ENCODE assay signal across 9 cellular contexts in the genomic region with DNA sequence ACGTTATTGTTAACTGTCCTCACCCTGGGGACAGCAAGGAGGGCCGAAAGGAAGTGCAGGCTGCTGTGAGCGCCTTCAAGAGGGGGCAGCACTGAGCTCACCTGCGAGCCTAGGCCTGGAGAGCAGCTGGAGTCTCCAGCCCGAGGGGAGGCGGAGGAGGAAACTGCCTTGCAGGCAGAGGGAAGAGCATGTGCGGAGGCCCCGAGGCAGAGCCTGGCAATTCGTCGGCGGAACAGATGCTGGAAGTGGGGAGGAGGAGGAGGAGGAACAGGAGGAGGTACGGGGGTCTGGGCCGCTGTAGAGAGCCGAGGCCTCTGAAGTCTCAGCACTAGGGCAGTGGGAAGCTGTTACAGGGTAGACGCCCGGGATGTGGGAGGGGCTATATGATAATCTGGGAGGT. TPM values are rescaled to one million over a fixed set of nuclear protein-coding genes. Genes with fewer than 3 reads are reported as not detected.
DNase-seq lines count a peak whose midpoint lies in the region; ATAC-seq lines count a peak whose summit lies in the region.
"Had no signal": no experiment of that assay in that cellular context is flagged by ENCODE, and none has a peak within 500 bp of the region (broad histone marks: within the 10 kb centered on the region; RNA-seq: fewer than 3 reads in every experiment).

No MANE protein-coding gene starts in this region.

- in situ Hi-C loops in G401 (cut with HindIII; ENCODE audit: low sequenced_read_pairs), result loop anchor here (25.0 kb wide), 1 partner anchor 342 kb away; no protein-coding TSS in a partner anchor

- H3K4me1 Mint-ChIP-seq in stimulated activated naive CD8-positive, alpha-beta T cell treated with anti-CD3 and anti-CD28 coated beads, Interleukin-15, Interleukin-2, amounts not matched to agents 100 ng/mL and 50 ng/mL, for 24 hours (ENCODE audit: low read depth), result peaks cover 17% of the 10 kb centered on the region
- peaks cover 25% of the 10 kb centered on the region for H3K4me1 Mint-ChIP-seq in activated CD4-positive, alpha-beta memory T cell treated with anti-CD3 and anti-CD28 coated beads, Interleukin-2, amount 10 ng/mL, durations not matched to agents 7 days and 5 days

- peak overlapping the region; percentile 35 for H3K4me3 Mint-ChIP-seq in stimulated activated naive CD8-positive, alpha-beta T cell treated with anti-CD3 and anti-CD28 coated beads, Interleukin-15, Interleukin-2, amounts not matched to agents 100 ng/mL and 50 ng/mL, for 24 hours
- H3K4me3 Mint-ChIP-seq in activated CD4-positive, alpha-beta memory T cell treated with anti-CD3 and anti-CD28 coated beads, Interleukin-2, amount 10 ng/mL, durations not matched to agents 7 days and 5 days, result peak overlapping the region; percentile 27

- H3K36me3 Mint-ChIP-seq in stimulated activated naive CD8-positive, alpha-beta T cell treated with anti-CD3 and anti-CD28 coated beads, Interleukin-15, Interleukin-2, amounts not matched to agents 100 ng/mL and 50 ng/mL, for 24 hours (ENCODE audit: low read depth), result no peaks in the 10 kb centered on the region
- no peaks in the 10 kb centered on the region for H3K36me3 Mint-ChIP-seq in activated CD4-positive, alpha-beta memory T cell treated with anti-CD3 and anti-CD28 coated beads, Interleukin-2, amount 10 ng/mL, durations not matched to agents 7 days and 5 days (ENCODE audit: low read depth)

- CTCF ChIA-PET in activated CD4-positive, alpha-beta memory T cell treated with anti-CD3 and anti-CD28 coated beads, Interleukin-2, amount 10 ng/mL, durations not matched to agents 7 days and 5 days (lab: Charles Lee), result interaction anchor here (0.6 to 3.1 kb wide), 27 partner anchors 9 to 751 kb away, joined by 3 to 22 read pairs (median 5); no protein-coding TSS in a partner anchor

- ATAC-seq in stimulated activated naive CD8-positive, alpha-beta T cell treated with anti-CD3 and anti-CD28 coated beads, Interleukin-15, Interleukin-2, amounts not matched to agents 100 U/mL and 50 U/mL, for 24 hours, result no peak
- ATAC-seq in GM21360 (IDR thresholded peaks at IDR 0.05; ENCODE audit: unreplicated experiment) (no peak), HG03378 (IDR thresholded peaks at IDR 0.05; ENCODE audit: unreplicated experiment) (no peak)

- POLR2A ChIA-PET in activated CD4-positive, alpha-beta memory T cell treated with anti-CD3 and anti-CD28 coated beads, Interleukin-2, amount 10 ng/mL, durations not matched to agents 7 days and 5 days (lab: Charles Lee), result interaction anchor here (1.6 kb wide), 1 partner anchor 10 kb away, joined by 6 read pairs; no protein-coding TSS in a partner anchor

- no peak for DNase-seq in stimulated activated naive CD8-positive, alpha-beta T cell treated with anti-CD3 and anti-CD28 coated beads, Interleukin-15, Interleukin-2, amounts not matched to agents 100 U/mL and 50 U/mL, for 24 hours
- no peak for DNase-seq in activated CD4-positive, alpha-beta memory T cell treated with anti-CD3 and anti-CD28 coated beads, Interleukin-2, amount 10 ng/mL, durations not matched to agents 7 days and 5 days
- DNase-seq in iPS-NIHi7 (ENCODE audit: extremely low spot score) (peak; percentile 52), foreskin melanocyte (no peak), G401 (ENCODE audit: low spot score) (no peak)
- DNase-seq: PC-3 had no signal

- no peaks in the 10 kb centered on the region for H3K9me3 Mint-ChIP-seq in stimulated activated naive CD8-positive, alpha-beta T cell treated with anti-CD3 and anti-CD28 coated beads, Interleukin-15, Interleukin-2, amounts not matched to agents 100 ng/mL and 50 ng/mL, for 24 hours
- no peaks in the 10 kb centered on the region for H3K9me3 Mint-ChIP-seq in activated CD4-positive, alpha-beta memory T cell treated with anti-CD3 and anti-CD28 coated beads, Interleukin-2, amount 10 ng/mL, durations not matched to agents 7 days and 5 days

- H3K27me3 Mint-ChIP-seq in stimulated activated naive CD8-positive, alpha-beta T cell treated with anti-CD3 and anti-CD28 coated beads, Interleukin-15, Interleukin-2, amounts not matched to agents 100 ng/mL and 50 ng/mL, for 24 hours, result no peaks in the 10 kb centered on the region
- H3K27me3 Mint-ChIP-seq in activated CD4-positive, alpha-beta memory T cell treated with anti-CD3 and anti-CD28 coated beads, Interleukin-2, amount 10 ng/mL, durations not matched to agents 7 days and 5 days, result no peaks in the 10 kb centered on the region

- H3K27ac Mint-ChIP-seq in stimulated activated naive CD8-positive, alpha-beta T cell treated with anti-CD3 and anti-CD28 coated beads, Interleukin-15, Interleukin-2, amounts not matched to agents 100 ng/mL and 50 ng/mL, for 24 hours, result peak overlapping the region; percentile 21
- peak overlapping the region; percentile 27 for H3K27ac Mint-ChIP-seq in activated CD4-positive, alpha-beta memory T cell treated with anti-CD3 and anti-CD28 coated beads, Interleukin-2, amount 10 ng/mL, durations not matched to agents 7 days and 5 days

RNA-seq across cellular contexts. Expression of a gene that starts 49.6 kb away (rescaled TPM):
- total RNA-seq in activated CD4-positive, alpha-beta memory T cell treated with anti-CD3 and anti-CD28 coated beads, Interleukin-2, amount 10 ng/mL, durations not matched to agents 7 days and 5 days, result 10 to 100 TPM; 11.0 to 13.3 TPM
- 34.8 and 42.4 TPM in 2 replicates for total RNA-seq in G401 (2014; rRNA removed; shearing (Covaris generic))
